ENCODE assay signal across 15 cellular contexts in the genomic region with DNA sequence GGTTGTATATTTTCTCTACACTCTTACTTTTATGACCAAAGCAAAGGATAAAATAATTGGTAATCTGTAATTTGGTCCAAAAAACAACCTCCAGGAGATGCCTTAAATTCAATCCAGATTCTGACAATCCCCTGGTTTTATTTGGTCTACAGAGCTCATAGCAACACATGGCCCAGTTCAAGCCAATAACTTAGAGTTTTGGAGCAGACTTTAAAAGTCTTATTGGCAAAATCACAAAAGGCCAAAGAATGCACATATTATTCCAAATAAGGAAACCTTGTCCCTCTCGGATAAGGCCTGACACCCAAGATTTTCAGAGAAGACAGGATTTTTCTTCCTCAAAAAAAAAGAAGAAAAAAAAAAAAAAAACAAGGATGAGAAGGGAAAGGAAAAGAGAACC. TPM values are rescaled to one million over a fixed set of nuclear protein-coding genes. Genes with fewer than 3 reads are reported as not detected.
DNase-seq lines count a peak whose midpoint lies in the region; TF ChIP-seq lines count a peak whose summit lies in the region.
"Had no signal": no experiment of that assay in that cellular context is flagged by ENCODE, and none has a peak within 500 bp of the region (broad histone marks: within the 10 kb centered on the region; RNA-seq: fewer than 3 reads in every experiment).

No MANE protein-coding gene starts in this region.

- H3K9ac ChIP-seq in HUES48 (ENCODE audit: low read depth, low read length): no peak overlapping the region
- no peak overlapping the region for H3K9ac ChIP-seq in mucosa of rectum (ENCODE audit: low read depth in 1 of 2, low read length in 2 of 2)
- H3K9ac ChIP-seq: BLaER1 treated with 17β-estradiol and CSF1 and Interleukin-3, amounts not matched to agents 10 nM and 100 nM had no signal

- peaks cover 4% of the 10 kb centered on the region for H3K36me3 Mint-ChIP-seq in endothelial cell (ENCODE audit: low read depth, unreplicated experiment)
- H3K36me3 Mint-ChIP-seq in CD8-positive, alpha-beta memory T cell: no peaks in the 10 kb centered on the region
- H3K36me3 Mint-ChIP-seq: naive thymus-derived CD4-positive, alpha-beta T cell had no signal

- peaks cover 6% of the 10 kb centered on the region for H3K27me3 Mint-ChIP-seq in endothelial cell (ENCODE audit: unreplicated experiment)
- H3K27me3 Mint-ChIP-seq in CD8-positive, alpha-beta memory T cell: peaks cover 6 to 21% of the 10 kb centered on the region in 2 donors

- no peak overlapping the region for H3K4me3 Mint-ChIP-seq in endothelial cell (ENCODE audit: unreplicated experiment)
- H3K4me3 Mint-ChIP-seq in CD8-positive, alpha-beta memory T cell: no peak overlapping the region
- H3K4me3 Mint-ChIP-seq: activated CD8-positive, alpha-beta T cell treated with anti-CD3 and anti-CD28 coated beads, Interleukin-2, amount 10 ng/mL, durations not matched to agents 7 days and 5 days; naive thymus-derived CD4-positive, alpha-beta T cell had no signal

- peak overlapping the region; percentile 78 for H3K27ac Mint-ChIP-seq in endothelial cell (ENCODE audit: unreplicated experiment)
- no peak overlapping the region for H3K27ac Mint-ChIP-seq in CD8-positive, alpha-beta memory T cell
- H3K27ac Mint-ChIP-seq: activated CD8-positive, alpha-beta T cell treated with anti-CD3 and anti-CD28 coated beads, Interleukin-2, amount 10 ng/mL, durations not matched to agents 7 days and 5 days; activated T-helper 2 cell treated with anti-CD3 and anti-CD28 coated beads, Interferon-gamma antibody, Interleukin-2, Interleukin-4, amounts not matched to agents 10 μg/mL and 5 μg/mL and 100 μg/mL, durations not matched to agents 14 hours and 24 hours and 36 hours; naive thymus-derived CD4-positive, alpha-beta T cell had no signal

- H3K27ac ChIP-seq in HUES48 (ENCODE audit: low read depth, low read length) (peak overlapping the region; percentile 26), mucosa of rectum (ENCODE audit: low read depth in 2 of 2, low read length in 2 of 2) (peak overlapping the region; percentile 39 to 52), temporal lobe (ENCODE audit: low read depth, low read length) (peak overlapping the region; percentile 47)
- no peak overlapping the region for H3K27ac ChIP-seq in CD8-positive, alpha-beta memory T cell (ENCODE audit: low read depth, low read length)
- H3K27ac ChIP-seq: BLaER1 treated with 17β-estradiol and CSF1 and Interleukin-3, amounts not matched to agents 10 nM and 100 nM had no signal

- POLR2A ChIA-PET in CD8-positive, alpha-beta memory T cell (lab: Charles Lee): no interaction called here

- no peak for TF ChIP-seq CTCF in endothelial cell (IDR thresholded peaks at IDR 0.05; ENCODE audit: unreplicated experiment)

- peaks cover 73% of the 10 kb centered on the region for H3K4me1 Mint-ChIP-seq in endothelial cell (ENCODE audit: unreplicated experiment)
- H3K4me1 Mint-ChIP-seq in CD8-positive, alpha-beta memory T cell: no peaks in the 10 kb centered on the region

- peaks cover 25% of the 10 kb centered on the region for H3K4me1 ChIP-seq in HUES48 (ENCODE audit: control insufficient read depth, insufficient read depth, low read length)
- peaks cover 0 to 20% of the 10 kb centered on the region in 2 donors for H3K4me1 ChIP-seq in mucosa of rectum (ENCODE audit: control insufficient read depth in 2 of 2, insufficient read depth in 2 of 2, low read length in 2 of 2)
- H3K4me1 ChIP-seq in CD8-positive, alpha-beta memory T cell (ENCODE audit: insufficient read depth, low read length): no peaks in the 10 kb centered on the region

- DNase-seq in endothelial cell (ENCODE audit: low spot score): no peak
- DNase-seq in NCI-H187 (lab: John Stamatoyannopoulos, UW): no peak
- DNase-seq in SK-N-DZ (ENCODE audit: low spot score): no peak
- no peak for DNase-seq in DMS114 treated with DMSO at 0.1 percent for 48 hours (lab: John Stamatoyannopoulos, UW; ENCODE audit: unreplicated experiment)
- DNase-seq in CD8-positive, alpha-beta memory T cell: no peak
- DNase-seq: activated CD8-positive, alpha-beta T cell treated with anti-CD3 and anti-CD28 coated beads, Interleukin-2, amount 10 ng/mL, durations not matched to agents 7 days and 5 days; naive thymus-derived CD4-positive, alpha-beta T cell; NCI-H1694; NCI-H524 treated with DMSO at 0.1 percent for 48 hours; SW 1271 had no signal

- H3K4me3 ChIP-seq in HUES48 (ENCODE audit: low read depth, low read length): no peak overlapping the region
- no peak overlapping the region for H3K4me3 ChIP-seq in mucosa of rectum (ENCODE audit: low read length in 2 of 2)
- H3K4me3 ChIP-seq in CD8-positive, alpha-beta memory T cell (ENCODE audit: low read length): no peak overlapping the region
- H3K4me3 ChIP-seq: BLaER1 treated with 17β-estradiol and CSF1 and Interleukin-3, amounts not matched to agents 10 nM and 100 nM had no signal

- H3K9me3 ChIP-seq in HUES48 (ENCODE audit: control insufficient read depth, insufficient read depth, low read length): no peaks in the 10 kb centered on the region
- no peaks in the 10 kb centered on the region for H3K9me3 ChIP-seq in mucosa of rectum (ENCODE audit: control insufficient read depth in 2 of 2, low read length in 2 of 2)
- H3K9me3 ChIP-seq in CD8-positive, alpha-beta memory T cell (ENCODE audit: low read length): no peaks in the 10 kb centered on the region
- H3K9me3 ChIP-seq: BLaER1 treated with 17β-estradiol and CSF1 and Interleukin-3, amounts not matched to agents 10 nM and 100 nM had no signal

- H3K36me3 ChIP-seq in HUES48 (ENCODE audit: control insufficient read depth, insufficient read depth, low read length): no peaks in the 10 kb centered on the region
- H3K36me3 ChIP-seq in mucosa of rectum (ENCODE audit: control insufficient read depth in 2 of 2, insufficient read depth in 2 of 2, low read length in 2 of 2): no peaks in the 10 kb centered on the region
- H3K36me3 ChIP-seq in CD8-positive, alpha-beta memory T cell (ENCODE audit: insufficient read depth, low read length): no peaks in the 10 kb centered on the region
- H3K36me3 ChIP-seq: BLaER1 treated with 17β-estradiol and CSF1 and Interleukin-3, amounts not matched to agents 10 nM and 100 nM had no signal

- H3K27me3 ChIP-seq in HUES48 (ENCODE audit: control insufficient read depth, insufficient read depth, low read length): no peaks in the 10 kb centered on the region
- H3K27me3 ChIP-seq in mucosa of rectum (ENCODE audit: control insufficient read depth in 2 of 2, insufficient read depth in 2 of 2, low read length in 2 of 2): no peaks in the 10 kb centered on the region
- H3K27me3 ChIP-seq in CD8-positive, alpha-beta memory T cell (ENCODE audit: insufficient read depth, low read length, poor library complexity, severe bottlenecking): no peaks in the 10 kb centered on the region
- H3K27me3 ChIP-seq: BLaER1 treated with 17β-estradiol and CSF1 and Interleukin-3, amounts not matched to agents 10 nM and 100 nM had no signal

- CTCF ChIA-PET in CD8-positive, alpha-beta memory T cell (lab: Charles Lee): no interaction called here

- H3K9me3 Mint-ChIP-seq in endothelial cell (ENCODE audit: unreplicated experiment): no peaks in the 10 kb centered on the region
- H3K9me3 Mint-ChIP-seq in CD8-positive, alpha-beta memory T cell: no peaks in the 10 kb centered on the region
- H3K9me3 Mint-ChIP-seq: activated T-helper 2 cell treated with anti-CD3 and anti-CD28 coated beads, Interferon-gamma antibody, Interleukin-2, Interleukin-4, amounts not matched to agents 10 μg/mL and 5 μg/mL and 100 μg/mL, durations not matched to agents 14 hours and 24 hours and 36 hours; naive thymus-derived CD4-positive, alpha-beta T cell had no signal

RNA-seq across cellular contexts. Expression of gene SORBS1, which starts 51.9 kb away (rescaled TPM):
- total RNA-seq in endothelial cell (ENCODE audit: unreplicated experiment) (103 TPM), temporal lobe (101 TPM)
- 11.6 and 14.4 TPM in 2 replicates for polyA plus RNA-seq in SK-N-DZ (2014; cell fraction: cytosol; rRNA removed)
- 13.0 and 21.5 TPM in 2 replicates for polyA plus RNA-seq in SK-N-DZ (2014; cell fraction: nucleus; rRNA removed)
- total RNA-seq in CD8-positive, alpha-beta memory T cell: 1 to 10 TPM in 1 of 2 experiments, under 1 TPM in 1; 0.92 to 1.7 TPM
- polyA plus RNA-seq in CD8-positive, alpha-beta memory T cell: 0.28 TPM

Comparison
In these comparisons a context has a peak if more than half of its experiments do, and no peak if none do; other contexts are left out.
1. RNA of gene SORBS1, which starts 51.9 kb away (total RNA-seq): 103 TPM in endothelial cell (single experiment) and 101 TPM in temporal lobe (single experiment); 0.92 to 1.7 TPM in CD8-positive, alpha-beta memory T cell; every median in the first group is over 10 times any median in the second.